In the genomic region with DNA sequence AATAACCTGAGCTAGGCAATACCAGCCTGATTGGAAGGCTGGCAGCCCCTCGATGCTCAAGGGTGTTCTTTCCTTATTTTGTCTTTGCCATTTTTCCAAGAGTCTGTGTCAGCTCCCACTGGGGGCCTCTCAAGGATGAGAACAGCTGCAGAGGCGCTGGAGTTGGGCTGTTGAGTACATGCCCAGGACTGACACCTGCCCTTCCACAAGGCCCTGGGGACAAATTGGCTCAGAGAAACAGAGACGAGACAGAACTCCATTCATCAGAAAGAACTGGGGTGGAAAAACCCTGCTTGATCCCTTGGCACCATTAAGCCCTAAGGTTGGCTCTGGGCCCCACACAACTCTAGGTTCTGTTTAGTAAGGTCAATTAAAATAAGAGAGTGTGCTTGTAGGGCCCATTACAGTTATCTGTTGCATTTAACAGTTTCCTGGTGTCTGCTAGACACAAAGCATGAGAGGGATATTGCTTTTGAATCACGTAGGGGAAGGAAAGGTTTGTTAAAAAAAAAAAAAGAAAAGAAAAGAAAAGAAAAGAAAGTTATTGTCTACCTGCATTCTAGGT, we compare ENCODE assay signal across 31 cellular contexts.
DNase-seq lines count a peak whose midpoint lies in the region; ATAC-seq and TF ChIP-seq lines count a peak whose summit lies in the region.
"Had no signal": no experiment of that assay in that cellular context is flagged by ENCODE, and none has a peak within 500 bp of the region (broad histone marks: within the 10 kb centered on the region; RNA-seq: fewer than 3 reads in every experiment).

No MANE protein-coding gene starts in this region.

- H3K4me1 ChIP-seq in naive thymus-derived CD4-positive, alpha-beta T cell (ENCODE audit: control insufficient read depth in 2 of 2, insufficient read depth in 2 of 2, low read length in 2 of 2) = no peaks in the 10 kb centered on the region
- H3K4me1 ChIP-seq: adrenal gland; BLaER1 treated with 17β-estradiol and CSF1 and Interleukin-3, amounts not matched to agents 10 nM and 100 nM; body of pancreas; HAP-1; left lung; transverse colon had no signal

- no peak for ATAC-seq in naive thymus-derived CD4-positive, alpha-beta T cell
- ATAC-seq: body of pancreas; left lung; PC-3; stimulated activated memory B cell treated with anti-CD40 and anti-IgM and Interleukin-4, amounts not matched to agents 10 μg/mL and 1 μg/mL and 100 μg/mL, for 72 hours had no signal

- no peak for TF ChIP-seq CTCF in glutamatergic neuron (IDR thresholded peaks at IDR 0.05; ENCODE audit: partially characterized antibody, unreplicated experiment)

- peaks cover 7% of the 10 kb centered on the region for H3K9me3 Mint-ChIP-seq in glutamatergic neuron (ENCODE audit: unreplicated experiment)
- peaks cover 0 to 6% (median 3%) of the 10 kb centered on the region in 11 donors for H3K9me3 Mint-ChIP-seq in naive thymus-derived CD4-positive, alpha-beta T cell
- H3K9me3 Mint-ChIP-seq: activated CD4-positive, alpha-beta memory T cell treated with anti-CD3 and anti-CD28 coated beads, Interleukin-2, amount 10 ng/mL, durations not matched to agents 7 days and 5 days; activated naive CD4-positive, alpha-beta T cell treated with anti-CD3 and anti-CD28 coated beads, Interleukin-2, amount 10 ng/mL, durations not matched to agents 7 days and 5 days; dendritic cell treated with granulocyte-macrophage colony-stimulating factor and Interleukin-4, amounts not matched to agents 40 ng/mL and 50 ng/mL, for 4 days had no signal

- intact Hi-C loops in naive thymus-derived CD4-positive, alpha-beta T cell (cut with micrococcal nuclease) = no loop called here

- no peaks in the 10 kb centered on the region for H3K27me3 ChIP-seq in naive thymus-derived CD4-positive, alpha-beta T cell (ENCODE audit: control insufficient read depth in 2 of 2, insufficient read depth in 2 of 2, low read length in 2 of 2)
- H3K27me3 ChIP-seq: adrenal gland, body of pancreas, heart left ventricle, left lung, transverse colon had no signal

- H3K27me3 Mint-ChIP-seq in glutamatergic neuron (ENCODE audit: unreplicated experiment) = no peaks in the 10 kb centered on the region
- H3K27me3 Mint-ChIP-seq in naive thymus-derived CD4-positive, alpha-beta T cell = peaks cover 0 to 7% (median 0%) of the 10 kb centered on the region in 5 donors
- H3K27me3 Mint-ChIP-seq: activated CD4-positive, alpha-beta memory T cell treated with anti-CD3 and anti-CD28 coated beads, Interleukin-2, amount 10 ng/mL, durations not matched to agents 7 days and 5 days; activated naive CD4-positive, alpha-beta T cell treated with anti-CD3 and anti-CD28 coated beads, Interleukin-2, amount 10 ng/mL, durations not matched to agents 7 days and 5 days; dendritic cell treated with granulocyte-macrophage colony-stimulating factor and Interleukin-4, amounts not matched to agents 40 ng/mL and 50 ng/mL, for 4 days; stimulated activated memory B cell treated with anti-CD40 and anti-IgM and Interleukin-4, amounts not matched to agents 10 μg/mL and 1 μg/mL and 100 μg/mL, for 72 hours had no signal

- peak overlapping the region; percentile 67 for H3K4me3 Mint-ChIP-seq in glutamatergic neuron (ENCODE audit: unreplicated experiment)
- no peak overlapping the region for H3K4me3 Mint-ChIP-seq in naive thymus-derived CD4-positive, alpha-beta T cell
- H3K4me3 Mint-ChIP-seq: activated CD4-positive, alpha-beta memory T cell treated with anti-CD3 and anti-CD28 coated beads, Interleukin-2, amount 10 ng/mL, durations not matched to agents 7 days and 5 days; activated naive CD4-positive, alpha-beta T cell treated with anti-CD3 and anti-CD28 coated beads, Interleukin-2, amount 10 ng/mL, durations not matched to agents 7 days and 5 days; dendritic cell treated with granulocyte-macrophage colony-stimulating factor and Interleukin-4, amounts not matched to agents 40 ng/mL and 50 ng/mL, for 4 days; endodermal cell; naive B cell; stimulated activated memory B cell treated with anti-CD40 and anti-IgM and Interleukin-4, amounts not matched to agents 10 μg/mL and 1 μg/mL and 100 μg/mL, for 72 hours had no signal

- no peaks in the 10 kb centered on the region for H3K9me3 ChIP-seq in naive thymus-derived CD4-positive, alpha-beta T cell (ENCODE audit: control insufficient read depth in 2 of 3, low read length in 3 of 3)
- H3K9me3 ChIP-seq: adrenal gland, body of pancreas, left lung, transverse colon had no signal

- H3K4me3 ChIP-seq in naive thymus-derived CD4-positive, alpha-beta T cell (ENCODE audit: low read length) = no peak overlapping the region
- H3K4me3 ChIP-seq: adrenal gland; BLaER1 treated with 17β-estradiol and CSF1 and Interleukin-3, amounts not matched to agents 10 nM and 100 nM; body of pancreas; HAP-1; heart left ventricle; left lung; skin epidermis; transverse colon had no signal

- peak overlapping the region; percentile 59 for H3K27ac Mint-ChIP-seq in glutamatergic neuron (ENCODE audit: unreplicated experiment)
- H3K27ac Mint-ChIP-seq in naive thymus-derived CD4-positive, alpha-beta T cell = no peak overlapping the region
- H3K27ac Mint-ChIP-seq: activated CD4-positive, alpha-beta memory T cell treated with anti-CD3 and anti-CD28 coated beads, Interleukin-2, amount 10 ng/mL, durations not matched to agents 7 days and 5 days; activated naive CD4-positive, alpha-beta T cell treated with anti-CD3 and anti-CD28 coated beads, Interleukin-2, amount 10 ng/mL, durations not matched to agents 7 days and 5 days; dendritic cell treated with granulocyte-macrophage colony-stimulating factor and Interleukin-4, amounts not matched to agents 40 ng/mL and 50 ng/mL, for 4 days; endodermal cell; naive B cell; stimulated activated memory B cell treated with anti-CD40 and anti-IgM and Interleukin-4, amounts not matched to agents 10 μg/mL and 1 μg/mL and 100 μg/mL, for 72 hours had no signal

- POLR2A ChIA-PET in naive thymus-derived CD4-positive, alpha-beta T cell (lab: Charles Lee) = no interaction called here

- DNase-seq in DMS79 (lab: John Stamatoyannopoulos, UW) = peak; percentile 79
- peak; percentile 72 for DNase-seq in NCI-H1105 (lab: John Stamatoyannopoulos, UW)
- DNase-seq in NCI-H2171 (lab: John Stamatoyannopoulos, UW) = peak; percentile 51
- peak; percentile 27 for DNase-seq in glutamatergic neuron
- no peak for DNase-seq in activated CD4-positive, CD25-positive, alpha-beta regulatory T cell treated with anti-CD3 and anti-CD28 coated beads, Interleukin-2, amount 50 U/mL, for 72 hours
- DNase-seq in ureter (ENCODE audit: low spot score) = no peak
- no peak for DNase-seq in naive thymus-derived CD4-positive, alpha-beta T cell
- DNase-seq: activated CD4-positive, alpha-beta memory T cell treated with anti-CD3 and anti-CD28 coated beads, Interleukin-2, amount 10 ng/mL, durations not matched to agents 7 days and 5 days; activated CD8-positive, alpha-beta memory T cell treated with anti-CD3 and anti-CD28 coated beads, Interleukin-2, amount 50 U/mL, for 4 hours; activated naive CD4-positive, alpha-beta T cell treated with anti-CD3 and anti-CD28 coated beads, Interleukin-2, amount 10 ng/mL, durations not matched to agents 7 days and 5 days; adrenal gland; body of pancreas; DND-41; endodermal cell; GF-D8; islet precursor cell; left lung; midbrain; MM.1S; naive B cell; NCI-H510A; NK-92 treated with Interleukin-12 subunit alpha and Interleukin-12 subunit beta, amount 100 ng/mL, for 24 hours; PC-3; transverse colon had no signal

- peaks cover 4% of the 10 kb centered on the region for H3K36me3 Mint-ChIP-seq in glutamatergic neuron (ENCODE audit: unreplicated experiment)
- H3K36me3 Mint-ChIP-seq in naive thymus-derived CD4-positive, alpha-beta T cell = no peaks in the 10 kb centered on the region
- H3K36me3 Mint-ChIP-seq: activated naive CD4-positive, alpha-beta T cell treated with anti-CD3 and anti-CD28 coated beads, Interleukin-2, amount 10 ng/mL, durations not matched to agents 7 days and 5 days; naive B cell; stimulated activated memory B cell treated with anti-CD40 and anti-IgM and Interleukin-4, amounts not matched to agents 10 μg/mL and 1 μg/mL and 100 μg/mL, for 72 hours had no signal

- CTCF ChIA-PET in naive thymus-derived CD4-positive, alpha-beta T cell (lab: Charles Lee) = no interaction called here

- H3K4me1 Mint-ChIP-seq in glutamatergic neuron (ENCODE audit: low read depth, unreplicated experiment) = peaks cover 38% of the 10 kb centered on the region
- H3K4me1 Mint-ChIP-seq in naive thymus-derived CD4-positive, alpha-beta T cell = no peaks in the 10 kb centered on the region
- H3K4me1 Mint-ChIP-seq: activated CD4-positive, alpha-beta memory T cell treated with anti-CD3 and anti-CD28 coated beads, Interleukin-2, amount 10 ng/mL, durations not matched to agents 7 days and 5 days; activated naive CD4-positive, alpha-beta T cell treated with anti-CD3 and anti-CD28 coated beads, Interleukin-2, amount 10 ng/mL, durations not matched to agents 7 days and 5 days; naive B cell; stimulated activated memory B cell treated with anti-CD40 and anti-IgM and Interleukin-4, amounts not matched to agents 10 μg/mL and 1 μg/mL and 100 μg/mL, for 72 hours had no signal

- no peak overlapping the region for H3K27ac ChIP-seq in naive thymus-derived CD4-positive, alpha-beta T cell (ENCODE audit: low read depth, low read length)
- H3K27ac ChIP-seq: adrenal gland; BLaER1 treated with 17β-estradiol and CSF1 and Interleukin-3, amounts not matched to agents 10 nM and 100 nM; body of pancreas; heart left ventricle; HL-60; left lung; skin epidermis; transverse colon had no signal

- H3K36me3 ChIP-seq in naive thymus-derived CD4-positive, alpha-beta T cell (ENCODE audit: control insufficient read depth in 2 of 3, insufficient read depth in 3 of 3, low read length in 3 of 3) = no peaks in the 10 kb centered on the region
- H3K36me3 ChIP-seq: adrenal gland; BLaER1 treated with 17β-estradiol and CSF1 and Interleukin-3, amounts not matched to agents 10 nM and 100 nM; HAP-1; heart left ventricle; left lung; transverse colon had no signal

Comparison
In these comparisons a context has a peak if more than half of its experiments do, and no peak if none do; other contexts are left out.
1. DNase-seq: peak in DMS79 (single experiment), NCI-H1105 (single experiment), NCI-H2171 (single experiment) and glutamatergic neuron (single experiment); none in activated CD4-positive, CD25-positive, alpha-beta regulatory T cell treated with anti-CD3 and anti-CD28 coated beads, Interleukin-2, amount 50 U/mL, for 72 hours (single experiment), ureter (single experiment) and naive thymus-derived CD4-positive, alpha-beta T cell (0 of 9).